In the genomic region with DNA sequence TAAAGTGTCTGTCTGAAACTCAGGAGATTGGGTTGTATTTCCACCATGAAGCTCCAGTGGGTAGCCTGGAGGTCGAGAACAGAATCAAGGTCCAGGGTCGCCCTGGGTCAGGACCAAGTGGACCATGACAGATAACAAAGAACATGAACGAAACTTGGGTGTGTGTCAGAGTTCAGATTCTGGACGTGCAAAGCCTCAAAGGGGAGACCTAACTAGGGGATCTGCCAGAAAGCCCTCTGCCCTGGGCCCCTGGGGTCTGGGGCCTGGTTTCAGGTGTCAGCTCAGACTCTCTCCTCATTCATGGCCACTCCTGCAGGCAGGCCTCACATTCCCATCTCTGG, we compare ENCODE assay signal across 14 cellular contexts. TPM values are rescaled to one million over a fixed set of nuclear protein-coding genes. Genes with fewer than 3 reads are reported as not detected.
DNase-seq lines count a peak whose midpoint lies in the region; ATAC-seq and TF ChIP-seq lines count a peak whose summit lies in the region.
"Had no signal": no experiment of that assay in that cellular context is flagged by ENCODE, and none has a peak within 500 bp of the region (broad histone marks: within the 10 kb centered on the region; RNA-seq: fewer than 3 reads in every experiment).

No MANE protein-coding gene starts in this region.

- H3K4me3 ChIP-seq in GM23338 (peak overlapping the region; percentile 76; the same call in 1 of the 2 replicates), mesenchymal stem cell (ENCODE audit: insufficient read depth in 1 of 2, low read depth in 1 of 2, low read length in 2 of 2) (peak overlapping the region in 1 of 2 experiments; percentile 87), stomach (peak overlapping the region; percentile 3 to 72 (median 66)), smooth muscle cell (no peak overlapping the region)

- peaks cover 66% of the 10 kb centered on the region for H3K4me1 ChIP-seq in GM23338 (ENCODE audit: insufficient read depth)
- peaks cover 45% of the 10 kb centered on the region for H3K4me1 ChIP-seq in mesenchymal stem cell (ENCODE audit: control insufficient read depth, insufficient read depth, low read depth, low read length)
- H3K4me1 ChIP-seq in stomach: peaks cover 48 to 90% (median 70%) of the 10 kb centered on the region in 4 donors
- H3K4me1 ChIP-seq in smooth muscle cell (ENCODE audit: low read depth): peaks cover 32% of the 10 kb centered on the region

- peaks cover 9% of the 10 kb centered on the region; the same call in 2 of the 3 replicates for H3K36me3 Mint-ChIP-seq in GM23338 (ENCODE audit: low read depth)
- peaks cover 7% of the 10 kb centered on the region for H3K36me3 Mint-ChIP-seq in brain

- H3K27me3 Mint-ChIP-seq in GM23338 (ENCODE audit: insufficient read depth, low read depth, poor library complexity) (peaks cover 27% of the 10 kb centered on the region), brain (peaks cover 7% of the 10 kb centered on the region)
- H3K27me3 Mint-ChIP-seq: activated T-cell treated with anti-CD3 and anti-CD28 coated beads, Interleukin-2, amount 50 U/mL, for 24 hours had no signal

- H3K27me3 ChIP-seq in GM23338 (ENCODE audit: insufficient read depth): peaks cover 9% of the 10 kb centered on the region
- H3K27me3 ChIP-seq in mesenchymal stem cell (ENCODE audit: control insufficient read depth in 1 of 2, insufficient read depth in 1 of 2, low read length in 2 of 2): no peaks in the 10 kb centered on the region
- no peaks in the 10 kb centered on the region for H3K27me3 ChIP-seq in stomach
- H3K27me3 ChIP-seq in smooth muscle cell (ENCODE audit: low read depth): no peaks in the 10 kb centered on the region
- H3K27me3 ChIP-seq: pancreas had no signal

- no peak overlapping the region for H4K91ac ChIP-seq in mesenchymal stem cell (ENCODE audit: low read length)

- H2BK120ac ChIP-seq in mesenchymal stem cell (ENCODE audit: low read depth, low read length): no peak overlapping the region

- H3F3A ChIP-seq in GM23338 (replicated peaks; ENCODE audit: low read depth): peaks cover 6% of the 10 kb centered on the region; the same call in 1 of the 2 replicates
- no peaks in the 10 kb centered on the region for H3F3A ChIP-seq in smooth muscle cell (ENCODE audit: low read depth)

- H3K14ac ChIP-seq in mesenchymal stem cell (ENCODE audit: low read length in 2 of 2): no peak overlapping the region

- no peaks in the 10 kb centered on the region; the same call in 1 of the 3 replicates for H3K9me3 Mint-ChIP-seq in GM23338
- H3K9me3 Mint-ChIP-seq in brain: peaks cover 0 to 5% (median 2%) of the 10 kb centered on the region in 5 experiments

- TF ChIP-seq POLR2A in stomach (IDR thresholded peaks at IDR 0.05): no peak

- H3K79me2 ChIP-seq in GM23338 (replicated peaks; ENCODE audit: insufficient read depth): no peaks in the 10 kb centered on the region
- H3K79me2 ChIP-seq in smooth muscle cell (ENCODE audit: low read depth): no peaks in the 10 kb centered on the region

- H3K27ac ChIP-seq in GM23338 (ENCODE audit: low read depth) (no peak overlapping the region), mesenchymal stem cell (ENCODE audit: low read length, poor library complexity, severe bottlenecking) (no peak overlapping the region), stomach (peak overlapping the region in 4 of 5 donors; percentile 32 to 93 (median 90)), smooth muscle cell (ENCODE audit: low read depth) (no peak overlapping the region)

- intact Hi-C loops in stomach (cut with DNase I; ENCODE audit: low total_unique reads): no loop called here

- WGBS in mesenchymal stem cell: 44% methylated on average over 4 of the region's 4 CpGs
- WGBS in stomach, 5 donors: 53 to 69% (median 61%) methylated on average over 4 of the region's 4 CpGs
- 80% methylated on average over 4 of the region's 4 CpGs for WGBS in smooth muscle cell (ENCODE audit: low lambda C conversion rate)

- H3K4me3 Mint-ChIP-seq in GM23338: peak overlapping the region; percentile 14; the same call in 1 of the 3 replicates
- H3K4me3 Mint-ChIP-seq in brain: peak overlapping the region; percentile 85 to 90 (median 87)
- H3K4me3 Mint-ChIP-seq: activated T-cell treated with anti-CD3 and anti-CD28 coated beads, Interleukin-2, amount 50 U/mL, for 24 hours had no signal

- no peak overlapping the region for H2AK5ac ChIP-seq in mesenchymal stem cell (ENCODE audit: low read length, severe bottlenecking)

- no peak for DNase-seq in GM23338 (ENCODE audit: low spot score)
- DNase-seq in mesenchymal stem cell: no peak
- no peak for DNase-seq in stomach
- no peak for DNase-seq in smooth muscle cell (lab: John Stamatoyannopoulos, UW; ENCODE audit: unreplicated experiment)
- no peak for DNase-seq in NCI-H510A treated with DMSO at 0.1 percent for 48 hours (lab: John Stamatoyannopoulos, UW)
- no peak for DNase-seq in activated CD4-positive, alpha-beta T cell treated with anti-CD3 and anti-CD28 coated beads for 1 hour
- DNase-seq: activated T-cell treated with anti-CD3 and anti-CD28 coated beads, Interleukin-2, amount 50 U/mL, for 24 hours; dermis blood vessel endothelial cell; DMS53; GOT3; NCI-H1092; T-helper 1 cell had no signal

- peak overlapping the region; percentile 41 for H2BK15ac ChIP-seq in mesenchymal stem cell (ENCODE audit: low read depth, poor library complexity, severe bottlenecking)

- H4K20me1 ChIP-seq in GM23338 (replicated peaks; ENCODE audit: insufficient read depth) (no peaks in the 10 kb centered on the region), smooth muscle cell (ENCODE audit: low read depth) (no peaks in the 10 kb centered on the region)

- H2BK5ac ChIP-seq in mesenchymal stem cell (ENCODE audit: low read depth, low read length, poor library complexity, severe bottlenecking): no peak overlapping the region

- H3K4me1 Mint-ChIP-seq in GM23338 (peaks cover 74% of the 10 kb centered on the region), brain (peaks cover 83% of the 10 kb centered on the region)

- H2AFZ ChIP-seq in GM23338 (no peak overlapping the region), mesenchymal stem cell (ENCODE audit: low read depth, low read length) (no peak overlapping the region), smooth muscle cell (ENCODE audit: low read depth) (no peak overlapping the region)

- H3K79me1 ChIP-seq in mesenchymal stem cell (replicated peaks; ENCODE audit: low read length, poor library complexity, severe bottlenecking): peaks cover 36% of the 10 kb centered on the region

- H3K18ac ChIP-seq in mesenchymal stem cell (ENCODE audit: low read depth in 1 of 2, low read length in 2 of 2): peak overlapping the region; percentile 16 to 22

- peaks cover 4% of the 10 kb centered on the region for H3K9me3 ChIP-seq in mesenchymal stem cell (ENCODE audit: control insufficient read depth, low read length)
- no peaks in the 10 kb centered on the region for H3K9me3 ChIP-seq in stomach
- H3K9me3 ChIP-seq in smooth muscle cell (replicated peaks; ENCODE audit: low read depth): no peaks in the 10 kb centered on the region
- H3K9me3 ChIP-seq: pancreas had no signal

- H4K8ac ChIP-seq in mesenchymal stem cell (ENCODE audit: low read length): no peak overlapping the region

- no peak overlapping the region for H2BK12ac ChIP-seq in mesenchymal stem cell (ENCODE audit: low read length in 2 of 2)

- TF ChIP-seq EP300 in stomach (IDR thresholded peaks at IDR 0.05): no peak

- H3K4me2 ChIP-seq in GM23338: peak overlapping the region; percentile 93
- peak overlapping the region; percentile 37 for H3K4me2 ChIP-seq in mesenchymal stem cell (ENCODE audit: low read length, poor library complexity, severe bottlenecking)
- H3K4me2 ChIP-seq in smooth muscle cell: no peak overlapping the region

- TF ChIP-seq CTCF in GM23338 (conservative IDR thresholded peaks at IDR 0.05; ENCODE audit: low read depth in 2 of 2): no peak
- no peak for TF ChIP-seq CTCF in brain (conservative IDR thresholded peaks at IDR 0.05)
- TF ChIP-seq CTCF in stomach (IDR thresholded peaks at IDR 0.05): no peak
- TF ChIP-seq CTCF in smooth muscle cell (IDR thresholded peaks at IDR 0.05; ENCODE audit: borderline replicate concordance, insufficient read depth, poor library complexity, severe bottlenecking): no peak

- no peak for ATAC-seq in GM23338
- ATAC-seq: pancreas had no signal

- no peaks in the 10 kb centered on the region for H3K36me3 ChIP-seq in GM23338 (ENCODE audit: insufficient read depth)
- peaks cover 0 to 7% of the 10 kb centered on the region in 2 experiments for H3K36me3 ChIP-seq in mesenchymal stem cell (ENCODE audit: control insufficient read depth in 1 of 2, insufficient read depth in 2 of 2, low read depth in 1 of 2, low read length in 2 of 2)
- peaks cover 0 to 4% (median 0%) of the 10 kb centered on the region in 4 donors for H3K36me3 ChIP-seq in stomach
- no peaks in the 10 kb centered on the region for H3K36me3 ChIP-seq in smooth muscle cell (ENCODE audit: low read depth)
- H3K36me3 ChIP-seq: pancreas had no signal

- peak overlapping the region in 1 of 2 experiments; percentile 37 for H3K4ac ChIP-seq in mesenchymal stem cell (ENCODE audit: low read depth in 1 of 2, low read length in 2 of 2)

- H3K9me2 ChIP-seq in GM23338 (ENCODE audit: insufficient read depth): peaks cover 6% of the 10 kb centered on the region; the same call in 1 of the 2 replicates

- no peak overlapping the region for H3K23ac ChIP-seq in mesenchymal stem cell (ENCODE audit: low read length in 2 of 2)

- H3K27ac Mint-ChIP-seq in GM23338: no peak overlapping the region
- H3K27ac Mint-ChIP-seq in brain: peak overlapping the region; percentile 10 to 89 (median 82)
- H3K27ac Mint-ChIP-seq: activated T-cell treated with anti-CD3 and anti-CD28 coated beads, Interleukin-2, amount 50 U/mL, for 24 hours had no signal

- no peak overlapping the region for H3K9ac ChIP-seq in mesenchymal stem cell (ENCODE audit: low read length)
- no peak overlapping the region for H3K9ac ChIP-seq in smooth muscle cell (ENCODE audit: low read depth)

RNA-seq across cellular contexts. Expression of a gene that starts 1.6 kb away (rescaled TPM):
- total RNA-seq in GM23338 (2014; rRNA removed; shearing (Covaris generic)): 10.3 and 12.4 TPM in 2 replicates
- polyA plus RNA-seq in GM23338 (2016; fragmentation: Nextera tagmentation; extraction: Ambion mirVana) (13.6 and 17.8 TPM in 2 replicates), brain (ENCODE audit: insufficient read depth, low read depth, low replicate concordance) (23.9 TPM), stomach (10 to 100 TPM in 2 of 3 donors, 1 to 10 TPM in 1; 7.8 to 13.7 (median 10.4) TPM), smooth muscle cell (13.0 and 14.8 TPM in 2 replicates)
- 30.8 TPM for polyA plus RNA-seq in mesenchymal stem cell (2013, experiment 1 of 2)
- 30.3 TPM for polyA plus RNA-seq in mesenchymal stem cell (2013, experiment 2 of 2)
- total RNA-seq in stomach (10 to 100 TPM in 4 of 5 donors, 1 to 10 TPM in 1; 7.8 to 74.5 (median 22.7) TPM), smooth muscle cell (6.5 and 8.3 TPM in 2 replicates)

RNA-seq across cellular contexts. Expression of a gene that starts 17.4 kb away (rescaled TPM):
- 0.12 and 1.3 TPM in 2 replicates for total RNA-seq in GM23338 (2014; rRNA removed; shearing (Covaris generic))
- polyA plus RNA-seq in GM23338 (2016; fragmentation: Nextera tagmentation; extraction: Ambion mirVana) (0.37 TPM in 2 replicates), brain (ENCODE audit: insufficient read depth, low read depth, low replicate concordance) (33.5 TPM), stomach (10 to 100 TPM; 24.4 to 65.1 (median 42.0) TPM), smooth muscle cell (12.9 and 18.8 TPM in 2 replicates)
- polyA plus RNA-seq in mesenchymal stem cell (2013, experiment 1 of 2): 10.5 TPM
- polyA plus RNA-seq in mesenchymal stem cell (2013, experiment 2 of 2): 10.5 TPM
- total RNA-seq in stomach (10 to 100 TPM in 4 of 5 donors, 1 to 10 TPM in 1; 9.8 to 72.9 (median 29.0) TPM), smooth muscle cell (10.1 and 13.2 TPM in 2 replicates)

RNA-seq across cellular contexts. Expression of a gene that starts 39.5 kb away (rescaled TPM):
- total RNA-seq in GM23338 (2014; rRNA removed; shearing (Covaris generic)): 38.7 and 40.5 TPM in 2 replicates
- polyA plus RNA-seq in GM23338 (2016; fragmentation: Nextera tagmentation; extraction: Ambion mirVana) (72.8 and 81.8 TPM in 2 replicates), brain (ENCODE audit: insufficient read depth, low read depth, low replicate concordance) (20.2 TPM), stomach (10 to 100 TPM; 12.1 to 23.5 (median 20.2) TPM), smooth muscle cell (30.7 and 31.3 TPM in 2 replicates)
- polyA plus RNA-seq in mesenchymal stem cell (2013, experiment 1 of 2): 13.5 TPM
- polyA plus RNA-seq in mesenchymal stem cell (2013, experiment 2 of 2): 14.1 TPM
- total RNA-seq in stomach (10 to 100 TPM in 3 of 5 donors, 1 to 10 TPM in 1, under 1 TPM in 1; 0.58 to 39.8 (median 13.4) TPM), smooth muscle cell (38.9 and 42.6 TPM in 2 replicates)

RNA-seq across cellular contexts. Expression of a gene that starts 50.1 kb away (rescaled TPM):
- not detected in 2 replicates for total RNA-seq in GM23338 (2014; rRNA removed; shearing (Covaris generic))
- polyA plus RNA-seq in GM23338 (2016; fragmentation: Nextera tagmentation; extraction: Ambion mirVana) (not detected in 2 replicates), brain (ENCODE audit: insufficient read depth, low read depth, low replicate concordance) (not detected), stomach (under 1 TPM in 1 of 3 donors, not detected in 2; 0.13 TPM), smooth muscle cell (not detected in 2 replicates)
- polyA plus RNA-seq in mesenchymal stem cell (2013, experiment 1 of 2): 0.23 TPM
- polyA plus RNA-seq in mesenchymal stem cell (2013, experiment 2 of 2): 0.11 TPM
- total RNA-seq in stomach (10 to 100 TPM in 1 of 5 donors, 1 to 10 TPM in 1, not detected in 3; 1.3 to 30.4 TPM), smooth muscle cell (not detected in 2 replicates)
- total RNA-seq: dermis blood vessel endothelial cell had no signal

Comparison
In these comparisons a context has a peak if more than half of its experiments do, and no peak if none do; other contexts are left out.
1. H3K27ac ChIP-seq: peak in stomach (4 of 5); none in GM23338 (single experiment), mesenchymal stem cell (single experiment) and smooth muscle cell (single experiment).
2. RNA of a gene that starts 17.4 kb away (polyA plus RNA-seq): 24.4 to 65.1 TPM in stomach, 33.5 TPM in brain (single experiment) and 12.9 to 18.8 TPM in smooth muscle cell; 0.37 TPM in GM23338; every median in the first group is over 10 times any median in the second.